In genomic region chr3:51393564-51393963, GRCh38 we compare ENCODE assay signal across 11 cellular contexts. TPM values are rescaled to one million over a fixed set of nuclear protein-coding genes. Genes with fewer than 3 reads are reported as not detected.
DNase-seq lines count a peak whose midpoint lies in the region; ATAC-seq lines count a peak whose summit lies in the region.
"Had no signal": no experiment of that assay in that cellular context is flagged by ENCODE, and none has a peak within 500 bp of the region (broad histone marks: within the 10 kb centered on the region; RNA-seq: fewer than 3 reads in every experiment).

No MANE protein-coding gene starts in this region.

- CTCF ChIA-PET in activated CD8-positive, alpha-beta T cell treated with anti-CD3 and anti-CD28 coated beads, Interleukin-2, amount 10 ng/mL, durations not matched to agents 7 days and 5 days (lab: Charles Lee), result interaction anchor here (0.9 kb wide), 1 partner anchor 40 kb away, joined by 4 read pairs; no protein-coding TSS in a partner anchor

- DNase-seq in activated naive CD4-positive, alpha-beta T cell (lab: John Stamatoyannopoulos, UW), result no peak
- no peak for DNase-seq in activated CD8-positive, alpha-beta T cell treated with anti-CD3 and anti-CD28 coated beads, Interleukin-2, amount 10 ng/mL, durations not matched to agents 7 days and 5 days
- peak; percentile 42 for DNase-seq in left lobe of liver (ENCODE audit: low spot score)
- no peak for DNase-seq in DMS153 treated with DMSO at 0.1 percent for 48 hours (lab: John Stamatoyannopoulos, UW; ENCODE audit: unreplicated experiment)
- DNase-seq in OCI-M2 (lab: John Stamatoyannopoulos, UW; ENCODE audit: unreplicated experiment), result no peak
- DNase-seq: activated CD4-positive, alpha-beta T cell treated with anti-CD3 and anti-CD28 coated beads for 48 hours; activated naive CD4-positive, alpha-beta T cell treated with anti-CD3 and anti-CD28 coated beads for 36 hours; NCI-H187 treated with DMSO at 0.1 percent for 48 hours had no signal

- POLR2A ChIA-PET in activated CD8-positive, alpha-beta T cell treated with anti-CD3 and anti-CD28 coated beads, Interleukin-2, amount 10 ng/mL, durations not matched to agents 7 days and 5 days (lab: Charles Lee), result interaction anchor here (1.1 kb wide), 1 partner anchor 773 kb away, joined by 3 read pairs; no protein-coding TSS in a partner anchor

- H3K36me3 Mint-ChIP-seq in activated naive CD4-positive, alpha-beta T cell treated with anti-CD3 and anti-CD28 coated beads, Interleukin-2, amount 50 U/mL, for 24 hours, result peaks cover 15% of the 10 kb centered on the region
- H3K36me3 Mint-ChIP-seq in activated CD8-positive, alpha-beta T cell treated with anti-CD3 and anti-CD28 coated beads, Interleukin-2, amount 10 ng/mL, durations not matched to agents 7 days and 5 days (ENCODE audit: low read depth), result peaks cover 58% of the 10 kb centered on the region
- peaks cover 42% of the 10 kb centered on the region for H3K36me3 Mint-ChIP-seq in stimulated activated memory B cell treated with anti-CD40 and anti-IgM and Interleukin-4, amounts not matched to agents 10 μg/mL and 1 μg/mL and 100 μg/mL, for 72 hours

- H3K27me3 Mint-ChIP-seq in activated naive CD4-positive, alpha-beta T cell treated with anti-CD3 and anti-CD28 coated beads, Interleukin-2, amount 50 U/mL, for 24 hours, result no peaks in the 10 kb centered on the region
- H3K27me3 Mint-ChIP-seq in activated CD8-positive, alpha-beta T cell treated with anti-CD3 and anti-CD28 coated beads, Interleukin-2, amount 10 ng/mL, durations not matched to agents 7 days and 5 days (ENCODE audit: low read depth), result no peaks in the 10 kb centered on the region
- H3K27me3 Mint-ChIP-seq in stimulated activated memory B cell treated with anti-CD40 and anti-IgM and Interleukin-4, amounts not matched to agents 10 μg/mL and 1 μg/mL and 100 μg/mL, for 72 hours, result no peaks in the 10 kb centered on the region

- peaks cover 57% of the 10 kb centered on the region for H3K4me1 Mint-ChIP-seq in activated naive CD4-positive, alpha-beta T cell treated with anti-CD3 and anti-CD28 coated beads, Interleukin-2, amount 50 U/mL, for 24 hours
- peaks cover 64% of the 10 kb centered on the region for H3K4me1 Mint-ChIP-seq in activated CD8-positive, alpha-beta T cell treated with anti-CD3 and anti-CD28 coated beads, Interleukin-2, amount 10 ng/mL, durations not matched to agents 7 days and 5 days (ENCODE audit: low read depth)
- peaks cover 64% of the 10 kb centered on the region for H3K4me1 Mint-ChIP-seq in stimulated activated memory B cell treated with anti-CD40 and anti-IgM and Interleukin-4, amounts not matched to agents 10 μg/mL and 1 μg/mL and 100 μg/mL, for 72 hours

- no peaks in the 10 kb centered on the region for H3K9me3 Mint-ChIP-seq in activated naive CD4-positive, alpha-beta T cell treated with anti-CD3 and anti-CD28 coated beads, Interleukin-2, amount 50 U/mL, for 24 hours
- no peaks in the 10 kb centered on the region for H3K9me3 Mint-ChIP-seq in activated CD8-positive, alpha-beta T cell treated with anti-CD3 and anti-CD28 coated beads, Interleukin-2, amount 10 ng/mL, durations not matched to agents 7 days and 5 days (ENCODE audit: insufficient read depth)
- H3K9me3 Mint-ChIP-seq in stimulated activated memory B cell treated with anti-CD40 and anti-IgM and Interleukin-4, amounts not matched to agents 10 μg/mL and 1 μg/mL and 100 μg/mL, for 72 hours, result no peaks in the 10 kb centered on the region
- H3K9me3 Mint-ChIP-seq: activated naive CD4-positive, alpha-beta T cell treated with anti-CD3 and anti-CD28 coated beads for 36 hours had no signal

- H3K27ac Mint-ChIP-seq in activated naive CD4-positive, alpha-beta T cell treated with anti-CD3 and anti-CD28 coated beads, Interleukin-2, amount 50 U/mL, for 24 hours, result no peak overlapping the region
- H3K27ac Mint-ChIP-seq in activated CD8-positive, alpha-beta T cell treated with anti-CD3 and anti-CD28 coated beads, Interleukin-2, amount 10 ng/mL, durations not matched to agents 7 days and 5 days, result peak overlapping the region; percentile 66
- peak overlapping the region; percentile 17 for H3K27ac Mint-ChIP-seq in stimulated activated memory B cell treated with anti-CD40 and anti-IgM and Interleukin-4, amounts not matched to agents 10 μg/mL and 1 μg/mL and 100 μg/mL, for 72 hours

- H3K4me3 Mint-ChIP-seq in activated naive CD4-positive, alpha-beta T cell treated with anti-CD3 and anti-CD28 coated beads, Interleukin-2, amount 50 U/mL, for 24 hours, result peak overlapping the region; percentile 88
- H3K4me3 Mint-ChIP-seq in activated CD8-positive, alpha-beta T cell treated with anti-CD3 and anti-CD28 coated beads, Interleukin-2, amount 10 ng/mL, durations not matched to agents 7 days and 5 days, result no peak overlapping the region
- no peak overlapping the region for H3K4me3 Mint-ChIP-seq in stimulated activated memory B cell treated with anti-CD40 and anti-IgM and Interleukin-4, amounts not matched to agents 10 μg/mL and 1 μg/mL and 100 μg/mL, for 72 hours

- ATAC-seq in activated CD8-positive, alpha-beta T cell treated with anti-CD3 and anti-CD28 coated beads, Interleukin-2, amount 10 ng/mL, durations not matched to agents 7 days and 5 days, result no peak
- no peak for ATAC-seq in left lobe of liver
- no peak for ATAC-seq in stimulated activated memory B cell treated with anti-CD40 and anti-IgM and Interleukin-4, amounts not matched to agents 10 μg/mL and 1 μg/mL and 100 μg/mL, for 72 hours
- no peak for ATAC-seq in HG03097 (IDR thresholded peaks at IDR 0.05; ENCODE audit: low FRiP score, unreplicated experiment)

RNA-seq across cellular contexts. Expression of gene RBM15B, which starts 2.5 kb away (rescaled TPM):
- 10 to 100 TPM; 30.7 to 30.8 TPM for total RNA-seq in activated CD8-positive, alpha-beta T cell treated with anti-CD3 and anti-CD28 coated beads, Interleukin-2, amount 10 ng/mL, durations not matched to agents 7 days and 5 days
- total RNA-seq in left lobe of liver, result 10.3 TPM

RNA-seq across cellular contexts. Expression of gene MANF, which starts 8.5 kb away (rescaled TPM):
- total RNA-seq in activated CD8-positive, alpha-beta T cell treated with anti-CD3 and anti-CD28 coated beads, Interleukin-2, amount 10 ng/mL, durations not matched to agents 7 days and 5 days, result 100 to 1,000 TPM; 136 to 140 TPM
- 80.9 TPM for total RNA-seq in left lobe of liver
